Comparison of ENCODE assay signal across 18 cellular contexts in genomic region chr3:67008388-67008787, GRCh38. TPM values are rescaled to one million over a fixed set of nuclear protein-coding genes. Genes with fewer than 3 reads are reported as not detected.
DNase-seq lines count a peak whose midpoint lies in the region; ATAC-seq and TF ChIP-seq lines count a peak whose summit lies in the region.
"Had no signal": no experiment of that assay in that cellular context is flagged by ENCODE, and none has a peak within 500 bp of the region (broad histone marks: within the 10 kb centered on the region; RNA-seq: fewer than 3 reads in every experiment).

No MANE protein-coding gene starts in this region.

- H4K20me1 ChIP-seq in DOHH2 (ENCODE audit: control insufficient read depth, insufficient read depth, low read depth, low read length) (peaks cover 20% of the 10 kb centered on the region), SU-DHL-6 (ENCODE audit: low read depth, low read length) (peaks cover 48% of the 10 kb centered on the region)

- peaks cover 32% of the 10 kb centered on the region for H3K4me1 ChIP-seq in left ventricle myocardium inferior
- H3K4me1 ChIP-seq in heart right ventricle: peaks cover 0 to 16% (median 0%) of the 10 kb centered on the region in 9 donors
- H3K4me1 ChIP-seq in DOHH2 (ENCODE audit: control insufficient read depth, low read length): peaks cover 97% of the 10 kb centered on the region
- peaks cover 0 to 6% of the 10 kb centered on the region in 2 donors for H3K4me1 ChIP-seq in naive thymus-derived CD4-positive, alpha-beta T cell (ENCODE audit: control insufficient read depth in 2 of 2, insufficient read depth in 2 of 2, low read length in 2 of 2)

- H3K9me3 ChIP-seq in left ventricle myocardium inferior (replicated peaks): no peaks in the 10 kb centered on the region
- no peaks in the 10 kb centered on the region for H3K9me3 ChIP-seq in heart right ventricle
- H3K9me3 ChIP-seq in DOHH2 (ENCODE audit: control insufficient read depth, insufficient read depth, low read length): no peaks in the 10 kb centered on the region
- H3K9me3 ChIP-seq in SU-DHL-6 (ENCODE audit: insufficient read depth, low read length): no peaks in the 10 kb centered on the region
- H3K9me3 ChIP-seq in naive thymus-derived CD4-positive, alpha-beta T cell (ENCODE audit: control insufficient read depth in 2 of 3, low read length in 3 of 3): no peaks in the 10 kb centered on the region
- H3K9me3 ChIP-seq: BLaER1 treated with 17β-estradiol and CSF1 and Interleukin-3, amounts not matched to agents 10 nM and 100 nM had no signal

- peak overlapping the region; percentile 23; the same call in 1 of the 2 replicates for H3K4me2 ChIP-seq in DOHH2 (ENCODE audit: low read length)
- peak overlapping the region; percentile 4 for H3K4me2 ChIP-seq in SU-DHL-6 (ENCODE audit: low read depth, low read length, poor library complexity, severe bottlenecking)
- H3K4me2 ChIP-seq: BLaER1 treated with 17β-estradiol and CSF1 and Interleukin-3, amounts not matched to agents 10 nM and 100 nM had no signal

- peaks cover 13 to 66% (median 53%) of the 10 kb centered on the region in 5 donors for H3K36me3 Mint-ChIP-seq in naive thymus-derived CD4-positive, alpha-beta T cell

- WGBS in heart right ventricle, 2 donors: 82 to 91% methylated on average over 2 of the region's 2 CpGs

- H3K27me3 ChIP-seq in left ventricle myocardium inferior (ENCODE audit: low read depth) (no peaks in the 10 kb centered on the region), heart right ventricle (no peaks in the 10 kb centered on the region), DOHH2 (ENCODE audit: control insufficient read depth, low read length) (no peaks in the 10 kb centered on the region), SU-DHL-6 (ENCODE audit: low read length) (no peaks in the 10 kb centered on the region)
- no peaks in the 10 kb centered on the region for H3K27me3 ChIP-seq in naive thymus-derived CD4-positive, alpha-beta T cell (ENCODE audit: control insufficient read depth in 2 of 2, insufficient read depth in 2 of 2, low read length in 2 of 2)
- H3K27me3 ChIP-seq: BLaER1 treated with 17β-estradiol and CSF1 and Interleukin-3, amounts not matched to agents 10 nM and 100 nM had no signal

- H3K4me3 ChIP-seq in left ventricle myocardium inferior (no peak overlapping the region), heart right ventricle (no peak overlapping the region), DOHH2 (ENCODE audit: low read length) (no peak overlapping the region), SU-DHL-6 (ENCODE audit: insufficient read depth, low read length, poor library complexity, severe bottlenecking) (no peak overlapping the region)
- no peak overlapping the region for H3K4me3 ChIP-seq in naive thymus-derived CD4-positive, alpha-beta T cell (ENCODE audit: low read length)
- H3K4me3 ChIP-seq: BLaER1 treated with 17β-estradiol and CSF1 and Interleukin-3, amounts not matched to agents 10 nM and 100 nM; GM23248 had no signal

- TF ChIP-seq CTCF in left ventricle myocardium inferior (IDR thresholded peaks at IDR 0.05; ENCODE audit: borderline replicate concordance) (no peak), heart right ventricle (IDR thresholded peaks at IDR 0.05) (no peak), DOHH2 (IDR thresholded peaks at IDR 0.05; ENCODE audit: low read depth, low read length, poor library complexity, severe bottlenecking) (no peak), SU-DHL-6 (IDR thresholded peaks at IDR 0.05; ENCODE audit: insufficient read depth, low read length, poor library complexity, severe bottlenecking) (no peak)

- H3K36me3 ChIP-seq in left ventricle myocardium inferior (peaks cover 9% of the 10 kb centered on the region), heart right ventricle (peaks cover 0 to 36% (median 0%) of the 10 kb centered on the region in 9 donors), DOHH2 (ENCODE audit: control insufficient read depth, low read length) (peaks cover 96% of the 10 kb centered on the region), SU-DHL-6 (ENCODE audit: low read length) (peaks cover 75% of the 10 kb centered on the region)
- peaks cover 0 to 15% (median 4%) of the 10 kb centered on the region in 3 experiments for H3K36me3 ChIP-seq in naive thymus-derived CD4-positive, alpha-beta T cell (ENCODE audit: control insufficient read depth in 2 of 3, insufficient read depth in 3 of 3, low read length in 3 of 3)

- H3K79me2 ChIP-seq in DOHH2 (ENCODE audit: control insufficient read depth, low read length): peaks cover 95% of the 10 kb centered on the region
- peaks cover 89% of the 10 kb centered on the region for H3K79me2 ChIP-seq in SU-DHL-6 (ENCODE audit: insufficient read depth, low read length)

- POLR2A ChIA-PET in naive thymus-derived CD4-positive, alpha-beta T cell (lab: Charles Lee): interaction anchor here (1.2 to 2.4 kb wide), 2 partner anchors 10 to 786 kb away, joined by 4 to 9 read pairs; partner anchors contain the start of gene KBTBD8

- H3K9ac ChIP-seq in SU-DHL-6 (ENCODE audit: low read length): no peak overlapping the region
- H3K9ac ChIP-seq: BLaER1 treated with 17β-estradiol and CSF1 and Interleukin-3, amounts not matched to agents 10 nM and 100 nM; GM23248 had no signal

- no peaks in the 10 kb centered on the region for H3K9me3 Mint-ChIP-seq in naive thymus-derived CD4-positive, alpha-beta T cell
- H3K9me3 Mint-ChIP-seq: CD8-positive, alpha-beta T cell; IgD-negative memory B cell had no signal

- no peak for DNase-seq in left ventricle myocardium inferior
- DNase-seq in heart right ventricle: no peak
- DNase-seq in naive thymus-derived CD4-positive, alpha-beta T cell: no peak
- no peak for DNase-seq in NCI-H2227 treated with DMSO at 0.1 percent for 48 hours (lab: John Stamatoyannopoulos, UW)
- no peak for DNase-seq in NCI-H446 (lab: John Stamatoyannopoulos, UW)
- DNase-seq: 8988T; Calu3; CD8-positive, alpha-beta T cell; DMS79 treated with DMSO at 0.1 percent for 48 hours; EL; GM23248; HCEC 1CT had no signal

- intact Hi-C loops in left ventricle myocardium inferior (cut with micrococcal nuclease): no loop called here
- intact Hi-C loops in heart right ventricle (cut with DNase I): no loop called here
- intact Hi-C loops in naive thymus-derived CD4-positive, alpha-beta T cell (cut with micrococcal nuclease): loop anchor here in 1 of 2 donors (2.0 kb wide), 1 partner anchor 24 kb away; no protein-coding TSS in a partner anchor

- no peak overlapping the region for H2AFZ ChIP-seq in SU-DHL-6 (ENCODE audit: low read depth, low read length, severe bottlenecking)
- H2AFZ ChIP-seq: GM23248 had no signal

- H3K9me2 ChIP-seq in DOHH2 (replicated peaks; ENCODE audit: control insufficient read depth, low read length): no peaks in the 10 kb centered on the region
- no peaks in the 10 kb centered on the region for H3K9me2 ChIP-seq in SU-DHL-6 (replicated peaks; ENCODE audit: insufficient read depth, low read length)

- CTCF ChIA-PET in naive thymus-derived CD4-positive, alpha-beta T cell (lab: Charles Lee): no interaction called here

- H3K27ac Mint-ChIP-seq in naive thymus-derived CD4-positive, alpha-beta T cell: no peak overlapping the region
- H3K27ac Mint-ChIP-seq: B cell; CD8-positive, alpha-beta T cell; IgD-negative memory B cell had no signal

- no peaks in the 10 kb centered on the region for H3K27me3 Mint-ChIP-seq in naive thymus-derived CD4-positive, alpha-beta T cell
- H3K27me3 Mint-ChIP-seq: B cell, IgD-negative memory B cell had no signal

- peak overlapping the region; percentile 69 for H3K27ac ChIP-seq in left ventricle myocardium inferior (replicated peaks)
- H3K27ac ChIP-seq in heart right ventricle: no peak overlapping the region
- no peak overlapping the region for H3K27ac ChIP-seq in DOHH2 (ENCODE audit: low read depth, low read length)
- H3K27ac ChIP-seq in SU-DHL-6 (ENCODE audit: low read depth, low read length): no peak overlapping the region; the same call in 1 of the 2 replicates
- H3K27ac ChIP-seq in naive thymus-derived CD4-positive, alpha-beta T cell (ENCODE audit: low read depth, low read length): no peak overlapping the region
- H3K27ac ChIP-seq: BLaER1 treated with 17β-estradiol and CSF1 and Interleukin-3, amounts not matched to agents 10 nM and 100 nM; GM23248; HL-60 had no signal

- no peak for ATAC-seq in heart right ventricle
- ATAC-seq in naive thymus-derived CD4-positive, alpha-beta T cell: no peak
- ATAC-seq: CD8-positive, alpha-beta T cell had no signal

- peaks cover 8 to 39% (median 27%) of the 10 kb centered on the region in 7 donors for H3K4me1 Mint-ChIP-seq in naive thymus-derived CD4-positive, alpha-beta T cell

- H3K4me3 Mint-ChIP-seq in naive thymus-derived CD4-positive, alpha-beta T cell: no peak overlapping the region
- H3K4me3 Mint-ChIP-seq: B cell; CD8-positive, alpha-beta T cell had no signal

- H3F3A ChIP-seq in DOHH2 (ENCODE audit: control insufficient read depth, insufficient read depth) (peaks cover 40% of the 10 kb centered on the region), SU-DHL-6 (ENCODE audit: insufficient read depth) (peaks cover 57% of the 10 kb centered on the region)

RNA-seq across cellular contexts. Expression of gene KBTBD8, which starts 10.3 kb away (rescaled TPM):
- total RNA-seq in left ventricle myocardium inferior (3.6 TPM), heart right ventricle (10 to 100 TPM in 1 of 10 donors, 1 to 10 TPM in 9; 2.4 to 11.4 (median 6.3) TPM)
- polyA plus RNA-seq in heart right ventricle: 1 to 10 TPM; 1.2 to 1.4 TPM
- total RNA-seq in naive thymus-derived CD4-positive, alpha-beta T cell: 10 to 100 TPM in 1 of 5 experiments, 1 to 10 TPM in 4; 4.5 to 14.6 (median 9.5) TPM
- 1 to 10 TPM; 1.2 to 1.5 TPM for polyA plus RNA-seq in naive thymus-derived CD4-positive, alpha-beta T cell
